1 cellular context compared by ENCODE assay signal in the genomic region with DNA sequence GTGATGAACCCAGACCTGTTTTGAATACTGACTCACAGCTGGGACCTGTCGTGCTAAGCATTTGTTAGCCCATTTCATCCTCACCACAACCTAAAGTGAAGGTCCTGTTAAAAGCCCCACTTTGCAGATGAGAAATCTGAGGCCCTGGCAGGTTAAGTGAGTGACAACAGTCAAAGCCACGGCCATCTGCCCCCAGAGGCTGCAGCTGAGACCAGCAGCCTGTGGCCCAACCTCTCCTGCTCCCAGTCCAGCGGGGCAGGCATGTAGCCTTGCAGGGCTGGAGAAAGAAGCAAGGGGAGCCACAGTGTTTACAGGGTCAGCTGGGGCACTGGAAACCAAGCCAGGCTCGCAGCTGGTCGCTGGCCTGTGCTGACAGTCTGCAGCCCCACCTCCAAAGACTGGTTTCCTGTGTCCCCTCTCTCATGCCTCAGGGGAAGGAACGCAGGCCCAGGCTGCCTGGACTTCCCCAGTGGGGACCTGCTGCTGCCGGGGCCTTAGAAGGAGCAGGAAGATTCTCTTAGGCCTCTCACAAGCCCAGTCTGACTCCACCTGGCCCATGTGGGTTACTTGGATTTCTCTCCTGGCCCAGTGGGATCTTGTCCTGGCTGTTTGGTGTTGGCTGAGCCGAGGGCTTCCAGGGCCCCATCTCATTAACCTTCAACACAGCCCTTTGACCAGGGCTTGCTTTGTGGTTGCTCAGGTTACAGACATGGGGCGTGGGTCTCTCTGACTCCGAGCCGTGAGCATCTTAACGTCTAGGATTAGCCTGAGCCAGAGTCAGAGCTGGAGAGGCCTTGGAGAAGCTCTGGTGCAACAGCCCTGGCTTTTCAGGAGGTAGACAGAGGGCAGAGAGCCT.
TF ChIP-seq lines count a peak whose summit lies in the region.

No MANE protein-coding gene starts in this region.

TF ChIP-seq in GM12878, 131 proteins besides CTCF, POLR2A, EP300 and RAD21 (continued from another document):
- TF ChIP-seq, protein P1, sequence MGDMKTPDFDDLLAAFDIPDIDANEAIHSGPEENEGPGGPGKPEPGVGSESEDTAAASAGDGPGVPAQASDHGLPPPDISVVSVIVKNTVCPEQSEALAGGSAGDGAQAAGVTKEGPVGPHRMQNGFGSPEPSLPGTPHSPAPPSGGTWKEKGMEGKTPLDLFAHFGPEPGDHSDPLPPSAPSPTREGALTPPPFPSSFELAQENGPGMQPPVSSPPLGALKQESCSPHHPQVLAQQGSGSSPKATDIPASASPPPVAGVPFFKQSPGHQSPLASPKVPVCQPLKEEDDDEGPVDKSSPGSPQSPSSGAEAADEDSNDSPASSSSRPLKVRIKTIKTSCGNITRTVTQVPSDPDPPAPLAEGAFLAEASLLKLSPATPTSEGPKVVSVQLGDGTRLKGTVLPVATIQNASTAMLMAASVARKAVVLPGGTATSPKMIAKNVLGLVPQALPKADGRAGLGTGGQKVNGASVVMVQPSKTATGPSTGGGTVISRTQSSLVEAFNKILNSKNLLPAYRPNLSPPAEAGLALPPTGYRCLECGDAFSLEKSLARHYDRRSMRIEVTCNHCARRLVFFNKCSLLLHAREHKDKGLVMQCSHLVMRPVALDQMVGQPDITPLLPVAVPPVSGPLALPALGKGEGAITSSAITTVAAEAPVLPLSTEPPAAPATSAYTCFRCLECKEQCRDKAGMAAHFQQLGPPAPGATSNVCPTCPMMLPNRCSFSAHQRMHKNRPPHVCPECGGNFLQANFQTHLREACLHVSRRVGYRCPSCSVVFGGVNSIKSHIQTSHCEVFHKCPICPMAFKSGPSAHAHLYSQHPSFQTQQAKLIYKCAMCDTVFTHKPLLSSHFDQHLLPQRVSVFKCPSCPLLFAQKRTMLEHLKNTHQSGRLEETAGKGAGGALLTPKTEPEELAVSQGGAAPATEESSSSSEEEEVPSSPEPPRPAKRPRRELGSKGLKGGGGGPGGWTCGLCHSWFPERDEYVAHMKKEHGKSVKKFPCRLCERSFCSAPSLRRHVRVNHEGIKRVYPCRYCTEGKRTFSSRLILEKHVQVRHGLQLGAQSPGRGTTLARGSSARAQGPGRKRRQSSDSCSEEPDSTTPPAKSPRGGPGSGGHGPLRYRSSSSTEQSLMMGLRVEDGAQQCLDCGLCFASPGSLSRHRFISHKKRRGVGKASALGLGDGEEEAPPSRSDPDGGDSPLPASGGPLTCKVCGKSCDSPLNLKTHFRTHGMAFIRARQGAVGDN (IDR thresholded peaks at IDR 0.05), result 0 out of 2 replicates have a peak, but pooled peaks have one; percentile 56
